ENCODE assay signal across 8 cellular contexts in genomic region chr15:62066663-62067447, GRCh38. TPM values are rescaled to one million over a fixed set of nuclear protein-coding genes. Genes with fewer than 3 reads are reported as not detected.
DNase-seq lines count a peak whose midpoint lies in the region; ATAC-seq and TF ChIP-seq lines count a peak whose summit lies in the region.

Gene C2CD4A, plus strand, starts transcription at chr15:62066977. Its CDS starts 637 bp downstream, at chr15:62067614.

- no peak for ATAC-seq in HG03159 (IDR thresholded peaks at IDR 0.05; ENCODE audit: unreplicated experiment)
- ATAC-seq in GM21423 (IDR thresholded peaks at IDR 0.05; ENCODE audit: unreplicated experiment), result no peak

- no peak for TF ChIP-seq CTCF in GM13977 (IDR thresholded peaks at IDR 0.05; ENCODE audit: extremely low read depth, insufficient read depth, missing control alignments)

- in situ Hi-C loops in GM13977 (cut with MboI; ENCODE audit: low pct_unique_long_range_greater_than_20kb, low sequenced_read_pairs, unreplicated experiment), result loop anchor here (10.0 kb wide), 1 partner anchor 192 kb away; no protein-coding TSS in a partner anchor

- DNase-seq in GM13977 (ENCODE audit: low spot score) (peak; percentile 33), NCI-H146 treated with DMSO at 0.1 percent for 48 hours (lab: John Stamatoyannopoulos, UW; ENCODE audit: unreplicated experiment) (peak; percentile 74), cerebellum (ENCODE audit: low spot score) (peak; percentile 28), left kidney (ENCODE audit: low read depth, low spot score) (peak; percentile 96)
- peak; percentile 48 for DNase-seq in activated CD4-positive, CD25-positive, alpha-beta regulatory T cell treated with anti-CD3 and anti-CD28 coated beads, Interleukin-2, amount 50 U/mL, for 72 hours
- peak; percentile 73 for DNase-seq in stimulated activated CD4-positive, alpha-beta T cell treated with anti-CD3 and anti-CD28 coated beads, Interleukin-15, amount 100 ng/mL, for 24 hours

RNA-seq across cellular contexts. Expression of gene C2CD4A, which starts in this region (rescaled TPM):
- total RNA-seq in cerebellum, result 0.73 TPM

Comparison
In these comparisons a context has a peak if more than half of its experiments do, and no peak if none do; other contexts are left out.
1. Peak in DNase-seq in cerebellum; RNA of the gene not detected or under 1 TPM.
2. DNase-seq: peak in every context shown above with its lines; median percentile 96 in left kidney; 74 in NCI-H146 treated with DMSO at 0.1 percent for 48 hours; 73 in stimulated activated CD4-positive, alpha-beta T cell treated with anti-CD3 and anti-CD28 coated beads, Interleukin-15, amount 100 ng/mL, for 24 hours; 48 in activated CD4-positive, CD25-positive, alpha-beta regulatory T cell treated with anti-CD3 and anti-CD28 coated beads, Interleukin-2, amount 50 U/mL, for 72 hours; 33 in GM13977; 28 in cerebellum.